30 cellular contexts compared by ENCODE assay signal in genomic region chr21:22552390-22552789, GRCh38.
"Had no signal": no experiment of that assay in that cellular context is flagged by ENCODE, and none has a peak within 500 bp of the region (broad histone marks: within the 10 kb centered on the region; RNA-seq: fewer than 3 reads in every experiment).

No MANE protein-coding gene starts in this region.

- H3K9me3 ChIP-seq: adrenal gland, body of pancreas, colonic mucosa, esophagus muscularis mucosa, gastroesophageal sphincter, heart right ventricle had no signal

- H3K27ac ChIP-seq: adrenal gland, body of pancreas, colonic mucosa, dorsolateral prefrontal cortex, esophagus muscularis mucosa, foreskin keratinocyte, gastroesophageal sphincter, heart right ventricle, WERI-Rb-1 had no signal

- H3K27me3 ChIP-seq: adrenal gland, body of pancreas, colonic mucosa, dorsolateral prefrontal cortex, esophagus muscularis mucosa, foreskin keratinocyte, gastroesophageal sphincter, heart right ventricle had no signal

- H3K36me3 ChIP-seq: adrenal gland, colonic mucosa, esophagus muscularis mucosa, gastroesophageal sphincter, heart right ventricle, WERI-Rb-1 had no signal

- ATAC-seq: activated CD4-positive, alpha-beta T cell treated with anti-CD3 and anti-CD28 coated beads for 36 hours; activated CD8-positive, alpha-beta memory T cell treated with anti-CD3 and anti-CD28 coated beads, Interleukin-2, amount 10 ng/mL, durations not matched to agents 7 days and 5 days; activated CD8-positive, alpha-beta T cell treated with anti-CD3 and anti-CD28 coated beads, Interleukin-2, amount 10 ng/mL, durations not matched to agents 7 days and 5 days; activated naive CD8-positive, alpha-beta T cell treated with anti-CD3 and anti-CD28 coated beads, Interleukin-2, amount 50 U/mL, for 24 hours; body of pancreas; foreskin keratinocyte; gastroesophageal sphincter; heart right ventricle had no signal

- H3K4me3 ChIP-seq: adrenal gland, body of pancreas, colonic mucosa, dorsolateral prefrontal cortex, esophagus muscularis mucosa, gastroesophageal sphincter, heart right ventricle had no signal

- DNase-seq: activated CD4-positive, alpha-beta memory T cell treated with anti-CD3 and anti-CD28 coated beads for 36 hours; activated CD4-positive, alpha-beta T cell treated with anti-CD3 and anti-CD28 coated beads for 36 hours; activated CD4-positive, alpha-beta T cell treated with anti-CD3 and anti-CD28 coated beads, Interleukin-2, amount 10 ng/mL, durations not matched to agents 24 days and 14 days; activated CD4-positive, CD25-positive, alpha-beta regulatory T cell; activated CD4-positive, CD25-positive, alpha-beta regulatory T cell treated with anti-CD3 and anti-CD28 coated beads, Interleukin-2, amount 50 U/mL, for 72 hours; activated CD8-positive, alpha-beta memory T cell treated with anti-CD3 and anti-CD28 coated beads, Interleukin-2, amount 10 ng/mL, durations not matched to agents 7 days and 5 days; activated CD8-positive, alpha-beta memory T cell treated with anti-CD3 and anti-CD28 coated beads, Interleukin-2, amount 50 U/mL, for 4 hours; activated CD8-positive, alpha-beta T cell treated with anti-CD3 and anti-CD28 coated beads, Interleukin-2, amount 10 ng/mL, durations not matched to agents 7 days and 5 days; activated effector memory CD4-positive, alpha-beta T cell treated with anti-CD3 and anti-CD28 coated beads, Interleukin-2, amount 50 U/mL, for 16 hours; activated naive CD4-positive, alpha-beta T cell treated with anti-CD3 and anti-CD28 coated beads for 36 hours; activated naive CD8-positive, alpha-beta T cell treated with anti-CD3 and anti-CD28 coated beads for 36 hours; activated naive CD8-positive, alpha-beta T cell treated with anti-CD3 and anti-CD28 coated beads, Interleukin-2, amount 50 U/mL, for 24 hours; activated T-cell treated with anti-CD3 and anti-CD28 coated beads, Interleukin-2, amount 50 U/mL, for 1 hour; activated T-cell treated with anti-CD3 and anti-CD28 coated beads, Interleukin-2, amount 50 U/mL, for 48 hours; adrenal gland; amygdala; aorta; body of pancreas; caudate nucleus; colonic mucosa; dorsolateral prefrontal cortex; effector memory CD4-positive, alpha-beta T cell; endodermal cell; erythroblast; foreskin keratinocyte; heart right ventricle; T-helper 2 cell; WERI-Rb-1 had no signal

- H3K4me1 ChIP-seq: adrenal gland, body of pancreas, colonic mucosa, esophagus muscularis mucosa, foreskin keratinocyte, gastroesophageal sphincter, heart right ventricle had no signal
